Comparison of ENCODE assay signal across 1 cellular context in genomic region chr6:71531006-71531405, GRCh38.
TF ChIP-seq lines count a peak whose summit lies in the region.

No MANE protein-coding gene starts in this region.

TF ChIP-seq in IMR-90, 13 proteins besides CTCF, POLR2A, EP300 and RAD21 (continued from another document):
- no peak for TF ChIP-seq CEBPB (IDR thresholded peaks at IDR 0.05; ENCODE audit: low read depth, low read length)
- TF ChIP-seq CHD1 (IDR thresholded peaks at IDR 0.05; ENCODE audit: low read depth, low read length) = no peak
- TF ChIP-seq RFX5 (IDR thresholded peaks at IDR 0.05; ENCODE audit: low read depth, low read length) = no peak
- TF ChIP-seq MAFK (IDR thresholded peaks at IDR 0.05; ENCODE audit: low read depth, low read length) = no peak
TF ChIP-seq in IMR-90: peak in this region for 0.
